ENCODE assay signal across 8 cellular contexts in genomic region chr17:52636443-52636842, GRCh38.
"Had no signal": no experiment of that assay in that cellular context is flagged by ENCODE, and none has a peak within 500 bp of the region (broad histone marks: within the 10 kb centered on the region; RNA-seq: fewer than 3 reads in every experiment).

No MANE protein-coding gene starts in this region.

- H3K4me3 ChIP-seq: K562 had no signal

- H3K36me3 Mint-ChIP-seq: IgD-negative memory B cell had no signal

- ATAC-seq: K562 had no signal

- FAIRE-seq: HTR-8/SVneo, K562 had no signal

- H3K27me3 Mint-ChIP-seq: IgD-negative memory B cell had no signal

- DNase-seq: Karpas-422, KBM-7, KG1 had no signal

- H3K9ac ChIP-seq: KMS-11 had no signal

- H3K4me3 Mint-ChIP-seq: IgD-negative memory B cell had no signal

- H3K4me1 Mint-ChIP-seq: IgD-negative memory B cell had no signal

- H3K4me2 ChIP-seq: KMS-11 had no signal

- H3K27ac ChIP-seq: HL-60, KMS-11 had no signal
